In the genomic region with DNA sequence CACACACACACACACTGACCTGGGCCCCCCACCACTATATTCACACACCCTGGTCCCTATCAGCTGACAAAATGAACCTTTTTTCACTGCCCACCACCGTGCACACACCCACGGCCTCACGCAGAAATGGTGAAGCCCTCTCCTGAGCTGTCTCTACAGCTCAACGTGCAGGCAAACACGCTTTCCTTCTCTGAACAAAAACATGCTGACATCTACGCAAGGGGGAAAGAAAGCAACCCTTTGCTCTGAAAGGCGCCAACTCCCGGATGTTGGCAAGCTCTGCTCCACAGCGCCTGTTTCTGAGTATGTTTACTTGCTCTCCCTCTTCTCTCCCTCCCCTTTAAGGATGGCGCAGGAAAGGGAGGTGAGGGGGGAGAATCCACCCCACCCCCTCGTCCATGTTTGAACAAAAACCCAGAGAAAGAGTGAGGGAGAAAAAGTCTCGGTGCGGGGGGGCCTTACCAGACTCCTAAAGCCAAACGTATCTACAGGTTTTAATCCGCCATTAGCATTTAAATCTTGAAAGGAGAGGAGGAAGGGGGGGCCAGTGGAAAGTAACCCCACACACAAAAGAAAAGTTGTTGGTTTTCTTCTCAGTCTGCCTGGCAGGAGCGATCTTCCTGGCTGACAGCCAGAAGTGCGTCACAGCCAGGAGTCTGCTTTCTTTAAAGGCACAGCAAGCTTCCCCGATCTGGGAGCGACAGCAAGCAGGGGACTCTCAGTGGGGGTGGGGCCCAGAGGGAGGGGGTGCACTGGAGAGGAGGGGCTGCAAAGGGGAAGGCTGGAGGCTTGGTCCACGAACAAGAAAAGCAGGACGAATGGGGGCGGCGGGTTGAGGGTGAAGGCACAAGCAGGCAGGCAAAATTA, we compare ENCODE assay signal across 8 cellular contexts. TPM values are rescaled to one million over a fixed set of nuclear protein-coding genes. Genes with fewer than 3 reads are reported as not detected.
DNase-seq lines count a peak whose midpoint lies in the region; ATAC-seq and TF ChIP-seq lines count a peak whose summit lies in the region.

No MANE protein-coding gene starts in this region.

- no peaks in the 10 kb centered on the region for H3K9me3 Mint-ChIP-seq in progenitor cell of endocrine pancreas (ENCODE audit: low read depth)

- H3K27ac Mint-ChIP-seq in progenitor cell of endocrine pancreas = no peak overlapping the region

- peaks cover under 1 to 2% of the 10 kb centered on the region in 2 donors for H3K36me3 ChIP-seq in ascending aorta
- peaks cover 2% of the 10 kb centered on the region for H3K36me3 ChIP-seq in right atrium auricular region
- peaks cover 0 to 1% (median 0%) of the 10 kb centered on the region in 4 donors for H3K36me3 ChIP-seq in upper lobe of left lung

- ATAC-seq in upper lobe of left lung (ENCODE audit: low FRiP score in 2 of 2) = peak; percentile 89 to 93
- no peak for ATAC-seq in HG02884 (IDR thresholded peaks at IDR 0.05; ENCODE audit: unreplicated experiment)

- H3K4me3 Mint-ChIP-seq in progenitor cell of endocrine pancreas (ENCODE audit: low read depth) = no peak overlapping the region

- H3K27ac ChIP-seq in ascending aorta (peak overlapping the region; percentile 97), right atrium auricular region (peak overlapping the region; percentile 97 to 98), upper lobe of left lung (peak overlapping the region; percentile 92 to 98 (median 95))

- peak; percentile 92 for DNase-seq in GM03348 (ENCODE audit: low spot score)
- DNase-seq in NCI-H1092 (lab: John Stamatoyannopoulos, UW) = peak; percentile 96
- DNase-seq in T-helper 2 cell = peak; percentile 41 to 85 (median 71)
- peak; percentile 82 to 97 for DNase-seq in ascending aorta (ENCODE audit: low spot score in 2 of 2)
- peak; percentile 96 for DNase-seq in right atrium auricular region (ENCODE audit: low spot score)
- DNase-seq in progenitor cell of endocrine pancreas (ENCODE audit: low spot score, unreplicated experiment) = peak; percentile 48
- DNase-seq in upper lobe of left lung = peak; percentile 77 to 94

- peaks cover 10% of the 10 kb centered on the region for H3K4me1 Mint-ChIP-seq in progenitor cell of endocrine pancreas (ENCODE audit: low read depth)

- peaks cover 3% of the 10 kb centered on the region for H3K36me3 Mint-ChIP-seq in progenitor cell of endocrine pancreas (ENCODE audit: insufficient read depth)

- no peaks in the 10 kb centered on the region for H3K9me3 ChIP-seq in ascending aorta
- H3K9me3 ChIP-seq in right atrium auricular region = no peaks in the 10 kb centered on the region
- no peaks in the 10 kb centered on the region for H3K9me3 ChIP-seq in upper lobe of left lung

- 1 to 2% methylated on average over 20 to 23 of the region's 23 CpGs for WGBS in upper lobe of left lung, 2 donors

- TF ChIP-seq CTCF in ascending aorta (IDR thresholded peaks at IDR 0.05) (no peak), right atrium auricular region (IDR thresholded peaks at IDR 0.05) (no peak), progenitor cell of endocrine pancreas (IDR thresholded peaks at IDR 0.05; ENCODE audit: unreplicated experiment) (no peak), upper lobe of left lung (IDR thresholded peaks at IDR 0.05) (peak in 1 of 6 experiments; percentile 6)

- H3K4me3 ChIP-seq in ascending aorta (peak overlapping the region; percentile 59 to 68), right atrium auricular region (peak overlapping the region; percentile 48 to 60), upper lobe of left lung (peak overlapping the region; percentile 23 to 61 (median 50))

- intact Hi-C loops in ascending aorta (cut with DNase I) = loop anchor here (1.0 to 2.0 kb wide), 4 partner anchors 30 to 72 kb away; a partner anchor contains a TSS

- H3K4me1 ChIP-seq in ascending aorta (peaks cover 8 to 49% of the 10 kb centered on the region in 2 donors), right atrium auricular region (peaks cover 0 to 57% of the 10 kb centered on the region in 2 donors), upper lobe of left lung (peaks cover 47 to 66% (median 54%) of the 10 kb centered on the region in 4 donors)

- no peaks in the 10 kb centered on the region for H3K27me3 ChIP-seq in ascending aorta
- H3K27me3 ChIP-seq in right atrium auricular region = no peaks in the 10 kb centered on the region
- H3K27me3 ChIP-seq in upper lobe of left lung = no peaks in the 10 kb centered on the region

- H3K27me3 Mint-ChIP-seq in progenitor cell of endocrine pancreas = no peaks in the 10 kb centered on the region

- TF ChIP-seq POLR2A in upper lobe of left lung (IDR thresholded peaks at IDR 0.05) = peak in 2 of 4 donors; percentile 16 to 56

- TF ChIP-seq EP300 in upper lobe of left lung (IDR thresholded peaks at IDR 0.05) = peak in 1 of 4 donors; percentile 63

RNA-seq across cellular contexts. Expression of a gene that starts 39.6 kb away (rescaled TPM):
- 289 TPM for total RNA-seq in ascending aorta
- total RNA-seq in right atrium auricular region = 100 to 1,000 TPM; 102 to 130 TPM
- 238 and 255 TPM in 2 replicates for total RNA-seq in progenitor cell of endocrine pancreas
- total RNA-seq in upper lobe of left lung = 100 to 1,000 TPM; 185 to 666 (median 241) TPM

RNA-seq across cellular contexts. Expression of a gene that starts 39.9 kb away (rescaled TPM):
- 12.9 TPM for total RNA-seq in ascending aorta
- 1 to 10 TPM; 4.0 to 7.6 TPM for total RNA-seq in right atrium auricular region
- total RNA-seq in progenitor cell of endocrine pancreas = 12.4 and 14.9 TPM in 2 replicates
- 10 to 100 TPM in 3 of 6 donors, 1 to 10 TPM in 3; 5.3 to 19.2 (median 10.3) TPM for total RNA-seq in upper lobe of left lung

RNA-seq across cellular contexts. Expression of a gene that starts 42.0 kb away (rescaled TPM):
- total RNA-seq in ascending aorta = 5.0 TPM
- total RNA-seq in right atrium auricular region = 1 to 10 TPM in 1 of 2 donors, under 1 TPM in 1; 0.59 to 3.0 TPM
- total RNA-seq in progenitor cell of endocrine pancreas = 19.8 and 20.1 TPM in 2 replicates
- 10 to 100 TPM in 4 of 6 donors, 1 to 10 TPM in 2; 4.6 to 45.1 (median 16.9) TPM for total RNA-seq in upper lobe of left lung
